ENCODE assay signal across 25 cellular contexts in the genomic region with DNA sequence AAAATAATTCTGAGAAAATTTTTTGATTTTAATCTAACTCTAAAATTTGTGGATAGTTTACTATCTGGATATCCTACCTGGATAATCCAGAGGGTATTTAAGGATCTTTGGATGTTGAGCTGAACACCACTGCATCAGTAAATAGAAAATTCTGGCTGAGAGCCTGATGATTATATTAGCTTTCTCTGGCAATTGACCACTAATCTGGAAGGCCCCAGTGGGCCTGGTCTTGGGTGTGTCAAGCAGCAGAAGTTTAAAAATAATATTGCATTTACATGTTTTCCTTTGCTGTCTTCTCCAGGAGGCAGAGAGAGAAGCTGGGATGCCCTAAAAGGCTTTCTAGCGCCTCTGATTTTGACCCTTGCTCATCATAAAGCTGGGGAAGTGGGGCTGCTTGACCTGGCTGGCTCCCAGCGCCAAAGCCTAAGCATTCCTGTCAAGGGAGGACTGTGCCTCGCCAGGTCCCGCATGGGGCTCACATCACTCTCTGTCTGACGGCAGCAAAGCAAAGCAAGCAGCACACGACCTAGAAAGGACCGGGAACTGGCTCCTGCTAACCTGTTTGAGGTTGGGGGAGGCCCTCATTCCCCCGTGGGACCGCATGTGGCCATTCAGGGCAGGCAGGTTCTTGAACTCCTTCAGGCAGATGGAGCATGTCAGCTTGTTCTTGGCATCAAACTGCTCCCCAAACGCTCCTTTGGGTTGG.
"Had no signal": no experiment of that assay in that cellular context is flagged by ENCODE, and none has a peak within 500 bp of the region (broad histone marks: within the 10 kb centered on the region; RNA-seq: fewer than 3 reads in every experiment).

No MANE protein-coding gene starts in this region.

- H3K27me3 ChIP-seq: neural progenitor cell, stomach had no signal

- H3K36me3 Mint-ChIP-seq: natural killer cell had no signal

- H3K27ac Mint-ChIP-seq: endodermal cell, natural killer cell, neural progenitor cell had no signal

- H3K9me3 Mint-ChIP-seq: endodermal cell, natural killer cell, neural progenitor cell had no signal

- H3K27ac ChIP-seq: coronary artery, neural progenitor cell, parathyroid adenoma, psoas muscle, stomach had no signal

- H3K9ac ChIP-seq: neural progenitor cell, parathyroid adenoma had no signal

- H3K4me3 Mint-ChIP-seq: endodermal cell, natural killer cell, neural progenitor cell had no signal

- H3K4me2 ChIP-seq: neural progenitor cell had no signal

- DNase-seq: central memory CD4-positive, alpha-beta T cell; effector CD4-positive, alpha-beta T cell; endodermal cell; erythroblast; head of caudate nucleus; hippocampal formation; kidney glomerular epithelial cell; mucosa of descending colon; natural killer cell; occipital lobe; psoas muscle; retina; stimulated activated CD4-positive, alpha-beta T cell treated with anti-CD3 and anti-CD28 coated beads, Interleukin-2, amount 100 ng/mL, for 24 hours; stimulated activated CD4-positive, alpha-beta T cell treated with anti-CD3 and anti-CD28 coated beads, Interleukin-4, amount 100 ng/mL, for 4 hours; stimulated activated naive CD4-positive, alpha-beta T cell; stomach; substantia nigra; trophoblast cell had no signal

- H3K4me1 ChIP-seq: neural progenitor cell, parathyroid adenoma, psoas muscle had no signal

- H3K79me2 ChIP-seq: parathyroid adenoma had no signal

- H3K36me3 ChIP-seq: neural progenitor cell had no signal

- ATAC-seq: left lobe of liver, mucosa of descending colon, natural killer cell, psoas muscle, sciatic nerve had no signal

- H3K9me3 ChIP-seq: mucosa of descending colon, psoas muscle, stomach had no signal

- H3K4me3 ChIP-seq: coronary artery, lung, mucosa of descending colon, neural progenitor cell, psoas muscle, skin epidermis, stomach had no signal

- H2AFZ ChIP-seq: neural progenitor cell, parathyroid adenoma had no signal
